19 cellular contexts compared by ENCODE assay signal in genomic region chr20:58145506-58146080, GRCh38.
DNase-seq lines count a peak whose midpoint lies in the region; TF ChIP-seq lines count a peak whose summit lies in the region.
"Had no signal": no experiment of that assay in that cellular context is flagged by ENCODE, and none has a peak within 500 bp of the region (broad histone marks: within the 10 kb centered on the region; RNA-seq: fewer than 3 reads in every experiment).

No MANE protein-coding gene starts in this region.

- H3K36me3 ChIP-seq in right atrium auricular region (no peaks in the 10 kb centered on the region), esophagus muscularis mucosa (no peaks in the 10 kb centered on the region), sigmoid colon (no peaks in the 10 kb centered on the region), uterus (no peaks in the 10 kb centered on the region)
- H3K36me3 ChIP-seq: BLaER1 treated with 17β-estradiol and CSF1 and Interleukin-3, amounts not matched to agents 10 nM and 100 nM had no signal

- TF ChIP-seq EP300 in esophagus muscularis mucosa (IDR thresholded peaks at IDR 0.05) (no peak), sigmoid colon (IDR thresholded peaks at IDR 0.05) (no peak)

- no peak overlapping the region for H3K27ac ChIP-seq in right atrium auricular region
- peak overlapping the region in 3 of 4 donors; percentile 35 to 61 (median 41) for H3K27ac ChIP-seq in esophagus muscularis mucosa (replicated peaks in 1 of 4)
- peak overlapping the region in 1 of 4 donors; percentile 37 for H3K27ac ChIP-seq in sigmoid colon
- peak overlapping the region; percentile 41 to 69 for H3K27ac ChIP-seq in uterus
- H3K27ac ChIP-seq: A549; BLaER1 treated with 17β-estradiol and CSF1 and Interleukin-3, amounts not matched to agents 10 nM and 100 nM; RWPE1 had no signal

- WGBS in esophagus muscularis mucosa: 81% methylated on average over 6 of the region's 6 CpGs
- WGBS in sigmoid colon, 2 donors: 85 to 90% methylated on average over 6 of the region's 6 CpGs

- H3K4me3 ChIP-seq in right atrium auricular region (no peak overlapping the region), esophagus muscularis mucosa (no peak overlapping the region), sigmoid colon (no peak overlapping the region), uterus (no peak overlapping the region)
- H3K4me3 ChIP-seq: A549; BLaER1 treated with 17β-estradiol and CSF1 and Interleukin-3, amounts not matched to agents 10 nM and 100 nM; GM23338 had no signal

- no peak for TF ChIP-seq CTCF in right atrium auricular region (IDR thresholded peaks at IDR 0.05)
- TF ChIP-seq CTCF in esophagus muscularis mucosa (IDR thresholded peaks at IDR 0.05): no peak
- TF ChIP-seq CTCF in sigmoid colon (IDR thresholded peaks at IDR 0.05): no peak
- TF ChIP-seq CTCF in uterus (IDR thresholded peaks at IDR 0.05): no peak

- TF ChIP-seq POLR2A in esophagus muscularis mucosa (IDR thresholded peaks at IDR 0.05; ENCODE audit: low read depth) (no peak), sigmoid colon (IDR thresholded peaks at IDR 0.05) (no peak), uterus (IDR thresholded peaks at IDR 0.05) (no peak)

- H3K27me3 ChIP-seq in right atrium auricular region: peaks cover 5 to 6% of the 10 kb centered on the region in 2 donors
- peaks cover 0 to 45% (median 0%) of the 10 kb centered on the region in 4 donors for H3K27me3 ChIP-seq in esophagus muscularis mucosa
- peaks cover 0 to 35% (median 2%) of the 10 kb centered on the region in 3 donors for H3K27me3 ChIP-seq in sigmoid colon
- no peaks in the 10 kb centered on the region for H3K27me3 ChIP-seq in uterus

- intact Hi-C loops in cardiac septum (cut with DNase I): no loop called here
- intact Hi-C loops in esophagus muscularis mucosa (cut with DNase I): no loop called here
- intact Hi-C loops in sigmoid colon (cut with DNase I): no loop called here
- intact Hi-C loops in uterus (cut with DNase I; ENCODE audit: low total_unique reads): no loop called here

- H3K9me3 ChIP-seq in right atrium auricular region (no peaks in the 10 kb centered on the region), esophagus muscularis mucosa (peaks cover 0 to 4% (median 0%) of the 10 kb centered on the region in 4 donors), sigmoid colon (no peaks in the 10 kb centered on the region), uterus (no peaks in the 10 kb centered on the region)

- no peaks in the 10 kb centered on the region for H3K4me1 ChIP-seq in right atrium auricular region
- peaks cover 0 to 13% (median 5%) of the 10 kb centered on the region in 4 donors for H3K4me1 ChIP-seq in esophagus muscularis mucosa
- H3K4me1 ChIP-seq in sigmoid colon: peaks cover 0 to 3% (median 0%) of the 10 kb centered on the region in 4 donors
- no peaks in the 10 kb centered on the region for H3K4me1 ChIP-seq in uterus
- H3K4me1 ChIP-seq: A549 had no signal

- DNase-seq in cardiac septum (ENCODE audit: low spot score) (peak; percentile 31), right atrium auricular region (ENCODE audit: low spot score) (no peak), esophagus muscularis mucosa (ENCODE audit: extremely low spot score) (no peak), sigmoid colon (peak; percentile 38), uterus (no peak), NCI-H146 (lab: John Stamatoyannopoulos, UW) (no peak), activated gamma-delta T cell (lab: John Stamatoyannopoulos, UW) (no peak), amygdala (lab: John Stamatoyannopoulos, UW) (no peak)
- DNase-seq: CD8-positive, alpha-beta memory T cell; DMS79 treated with DMSO at 0.1 percent for 48 hours; NCI-H1417 treated with DMSO at 0.1 percent for 48 hours; NCI-H2029; NCI-H2171; NCI-H446; NCI-H748 treated with DMSO at 0.1 percent for 48 hours had no signal

Comparison
In these comparisons a context has a peak if more than half of its experiments do, and no peak if none do; other contexts are left out.
1. DNase-seq: peak in cardiac septum (single experiment) and sigmoid colon (single experiment); none in right atrium auricular region (single experiment), esophagus muscularis mucosa (single experiment), uterus (0 of 2), NCI-H146 (single experiment), activated gamma-delta T cell (single experiment) and amygdala (0 of 56).
2. H3K27ac ChIP-seq: peak in esophagus muscularis mucosa (3 of 4) and uterus (2 of 2); none in right atrium auricular region (0 of 2).